18 cellular contexts compared by ENCODE assay signal in the genomic region with DNA sequence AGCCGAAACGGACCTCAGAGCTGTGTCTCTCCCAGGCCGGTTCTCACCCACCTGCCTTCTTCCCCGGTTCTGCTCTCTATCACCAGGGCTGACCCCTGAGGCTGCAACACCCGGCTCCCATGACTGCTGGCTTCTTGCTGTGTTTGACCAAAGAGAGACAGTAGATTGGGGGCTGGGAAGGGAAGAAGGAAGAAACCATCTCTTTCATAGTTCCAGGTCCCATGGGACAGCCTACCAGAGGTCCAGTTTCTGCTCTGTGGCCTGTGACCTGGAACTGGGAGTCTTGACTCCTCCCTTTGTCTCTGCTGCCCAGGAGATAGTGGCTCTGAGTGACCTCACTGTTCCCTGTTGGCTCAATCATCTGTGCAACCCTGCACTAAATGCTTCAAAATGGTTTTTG. TPM values are rescaled to one million over a fixed set of nuclear protein-coding genes. Genes with fewer than 3 reads are reported as not detected.
DNase-seq lines count a peak whose midpoint lies in the region; ATAC-seq and TF ChIP-seq lines count a peak whose summit lies in the region.
"Had no signal": no experiment of that assay in that cellular context is flagged by ENCODE, and none has a peak within 500 bp of the region (broad histone marks: within the 10 kb centered on the region; RNA-seq: fewer than 3 reads in every experiment).

No MANE protein-coding gene starts in this region.

- no peak overlapping the region for H3K4me3 ChIP-seq in Panc1 (ENCODE audit: low read depth in 2 of 2, low read length in 2 of 2)
- no peak overlapping the region for H3K4me3 ChIP-seq in mesodermal cell (ENCODE audit: extremely low read depth, insufficient read depth, low read length, poor library complexity, severe bottlenecking)
- H3K4me3 ChIP-seq in testis = no peak overlapping the region
- H3K4me3 ChIP-seq in sigmoid colon = no peak overlapping the region

- H3K27ac Mint-ChIP-seq in glutamatergic neuron (ENCODE audit: unreplicated experiment) = no peak overlapping the region
- H3K27ac Mint-ChIP-seq: activated CD8-positive, alpha-beta T cell treated with anti-CD3 and anti-CD28 coated beads for 36 hours; effector memory CD8-positive, alpha-beta T cell had no signal

- DNase-seq in Panc1 (ENCODE audit: low read depth, low spot score) (no peak), glomerular visceral epithelial cell (ENCODE audit: extremely low spot score) (peak; percentile 56), testis (peak; percentile 26), sigmoid colon (no peak), putamen (ENCODE audit: low spot score) (no peak), glutamatergic neuron (no peak)
- DNase-seq: activated CD8-positive, alpha-beta T cell treated with anti-CD3 and anti-CD28 coated beads for 36 hours; C1 segment of cervical spinal cord; central memory CD4-positive, alpha-beta T cell; DND-41; effector memory CD8-positive, alpha-beta T cell; foreskin melanocyte; GOT3; midbrain; MV-4-11; NCI-H2081 treated with DMSO at 0.1 percent for 48 hours; NCI-H526 had no signal

- in situ Hi-C loops in Panc1 (cut with HindIII; ENCODE audit: low pct_unique_long_range_greater_than_20kb, low sequenced_read_pairs) = no loop called here

- H3K4me1 Mint-ChIP-seq in glutamatergic neuron (ENCODE audit: low read depth, unreplicated experiment) = peaks cover 19% of the 10 kb centered on the region

- intact Hi-C loops in Panc1 (cut with micrococcal nuclease; ENCODE audit: unreplicated experiment) = no loop called here
- intact Hi-C loops in testis (cut with DNase I; ENCODE audit: low total_unique reads) = no loop called here
- intact Hi-C loops in sigmoid colon (cut with DNase I) = no loop called here

- no peak for TF ChIP-seq POLR2A in testis (IDR thresholded peaks at IDR 0.05)
- no peak for TF ChIP-seq POLR2A in sigmoid colon (IDR thresholded peaks at IDR 0.05)

- peaks cover 6% of the 10 kb centered on the region for H3K27me3 Mint-ChIP-seq in glutamatergic neuron (ENCODE audit: unreplicated experiment)
- H3K27me3 Mint-ChIP-seq: activated CD8-positive, alpha-beta T cell treated with anti-CD3 and anti-CD28 coated beads for 36 hours; effector memory CD8-positive, alpha-beta T cell had no signal

- peaks cover 8% of the 10 kb centered on the region for H3K36me3 Mint-ChIP-seq in glutamatergic neuron (ENCODE audit: unreplicated experiment)

- H3K9me3 Mint-ChIP-seq in glutamatergic neuron (ENCODE audit: unreplicated experiment) = peaks cover 5% of the 10 kb centered on the region
- H3K9me3 Mint-ChIP-seq: effector memory CD8-positive, alpha-beta T cell had no signal

- CTCF ChIA-PET in Panc1 (lab: Charles Lee) = no interaction called here

- BruUV-seq in Panc1 (replicated peaks; lab: Mats Ljungman, UMichigan) = no TSS peak

- H3K27ac ChIP-seq in Panc1 (ENCODE audit: low read length) = peak overlapping the region; percentile 34; the same call in 1 of the 2 replicates
- peak overlapping the region; percentile 58 for H3K27ac ChIP-seq in mesodermal cell (ENCODE audit: low read depth, low read length, severe bottlenecking)
- peak overlapping the region; percentile 38 to 41 for H3K27ac ChIP-seq in testis
- peak overlapping the region in 1 of 4 donors; percentile 32 for H3K27ac ChIP-seq in sigmoid colon

- H3K9me3 ChIP-seq in Panc1 (ENCODE audit: control insufficient read depth, insufficient read depth, low read depth, low read length) = peaks cover 5% of the 10 kb centered on the region; the same call in 1 of the 2 replicates
- H3K9me3 ChIP-seq in mesodermal cell (ENCODE audit: control insufficient read depth, low read length) = peaks cover 31% of the 10 kb centered on the region
- no peaks in the 10 kb centered on the region for H3K9me3 ChIP-seq in testis
- H3K9me3 ChIP-seq in sigmoid colon = no peaks in the 10 kb centered on the region

- no peak for TF ChIP-seq CTCF in Panc1 (IDR thresholded peaks at IDR 0.05)
- no peak for TF ChIP-seq CTCF in testis (IDR thresholded peaks at IDR 0.05)
- no peak for TF ChIP-seq CTCF in sigmoid colon (IDR thresholded peaks at IDR 0.05)
- TF ChIP-seq CTCF in glutamatergic neuron (IDR thresholded peaks at IDR 0.05; ENCODE audit: partially characterized antibody, unreplicated experiment) = no peak

- WGBS in mesodermal cell (ENCODE audit: insufficient coverage in 2 of 2), 2 experiments = 83 to 85% methylated on average over 2 of the region's 5 CpGs
- 75 to 81% methylated on average over 5 of the region's 5 CpGs for WGBS in testis, 2 donors
- WGBS in sigmoid colon, 2 donors = 88 to 93% methylated on average over 5 of the region's 5 CpGs

- no peak for ATAC-seq in Panc1
- ATAC-seq: activated CD8-positive, alpha-beta T cell treated with anti-CD3 and anti-CD28 coated beads for 36 hours; effector memory CD8-positive, alpha-beta T cell had no signal

- H3K36me3 ChIP-seq in Panc1 (ENCODE audit: control insufficient read depth, insufficient read depth, low read length) = no peaks in the 10 kb centered on the region
- H3K36me3 ChIP-seq in mesodermal cell (ENCODE audit: control insufficient read depth, insufficient read depth, low read length) = peaks cover 15% of the 10 kb centered on the region
- H3K36me3 ChIP-seq in testis (ENCODE audit: low read depth, missing control alignments) = no peaks in the 10 kb centered on the region
- no peaks in the 10 kb centered on the region for H3K36me3 ChIP-seq in sigmoid colon

- H3K27me3 ChIP-seq in Panc1 (ENCODE audit: control insufficient read depth, insufficient read depth, low read length) (no peaks in the 10 kb centered on the region), testis (no peaks in the 10 kb centered on the region), sigmoid colon (no peaks in the 10 kb centered on the region)

- no peak for TF ChIP-seq EP300 in sigmoid colon (IDR thresholded peaks at IDR 0.05)

- no peak overlapping the region for H3K4me3 Mint-ChIP-seq in glutamatergic neuron (ENCODE audit: unreplicated experiment)
- H3K4me3 Mint-ChIP-seq: activated CD8-positive, alpha-beta T cell treated with anti-CD3 and anti-CD28 coated beads for 36 hours; effector memory CD8-positive, alpha-beta T cell had no signal

- POLR2A ChIA-PET in Panc1 (lab: Charles Lee) = no interaction called here

- no peaks in the 10 kb centered on the region for H3K4me1 ChIP-seq in Panc1 (ENCODE audit: control insufficient read depth, insufficient read depth, low read length)
- peaks cover 14% of the 10 kb centered on the region for H3K4me1 ChIP-seq in mesodermal cell (ENCODE audit: control insufficient read depth, insufficient read depth, low read length, poor library complexity, severe bottlenecking)
- peaks cover 20% of the 10 kb centered on the region for H3K4me1 ChIP-seq in testis
- peaks cover 0 to 25% (median 13%) of the 10 kb centered on the region in 4 donors for H3K4me1 ChIP-seq in sigmoid colon

RNA-seq across cellular contexts. Expression of gene ALPK2, which starts 38.1 kb away (rescaled TPM):
- total RNA-seq in Panc1 (2021; ENCODE audit: unreplicated experiment) = 0.15 TPM
- polyA plus RNA-seq in Panc1 (2012; ENCODE audit: insufficient read length) = 0.02 TPM
- 25.8 TPM for polyA plus RNA-seq in mesodermal cell (2013, experiment 1 of 2)
- 28.0 TPM for polyA plus RNA-seq in mesodermal cell (2013, experiment 2 of 2)
- total RNA-seq in testis = 1 to 10 TPM; 1.7 to 7.0 TPM
- polyA plus RNA-seq in testis (ENCODE audit: insufficient read depth, low read depth, low replicate concordance) = 5.8 TPM
- 1 to 10 TPM in 1 of 4 donors, under 1 TPM in 2, not detected in 1; 0.36 to 2.0 (median 0.55) TPM for total RNA-seq in sigmoid colon
- polyA plus RNA-seq in sigmoid colon = 1 to 10 TPM in 1 of 3 donors, not detected in 2; 1.5 TPM
- total RNA-seq in glutamatergic neuron (ENCODE audit: unreplicated experiment) = 0.37 TPM

Comparison
In these comparisons a context has a peak if more than half of its experiments do, and no peak if none do; other contexts are left out.
1. DNase-seq: peak in glomerular visceral epithelial cell (single experiment) and testis (single experiment); none in Panc1 (single experiment), sigmoid colon (single experiment), putamen (single experiment) and glutamatergic neuron (single experiment).